14 cellular contexts compared by ENCODE assay signal in the genomic region with DNA sequence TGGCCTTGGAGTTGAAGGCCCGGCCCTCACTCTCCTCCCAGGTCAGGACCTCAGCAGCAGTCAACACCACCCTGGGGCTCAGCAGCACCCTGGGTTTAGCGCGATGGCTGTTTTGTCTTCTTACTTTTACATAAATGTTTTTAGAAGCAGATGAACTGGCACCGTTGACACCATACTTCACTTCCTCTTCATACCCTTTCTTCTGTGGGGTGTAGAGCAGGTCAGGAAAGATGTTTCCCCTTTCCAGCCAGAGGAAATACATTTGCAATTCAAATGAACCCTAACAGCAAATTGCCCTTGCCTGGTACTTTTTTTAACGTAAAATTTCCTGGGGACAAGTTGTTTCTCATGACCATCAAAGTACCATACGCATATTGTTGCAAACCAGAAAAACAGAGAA. TPM values are rescaled to one million over a fixed set of nuclear protein-coding genes. Genes with fewer than 3 reads are reported as not detected.
DNase-seq lines count a peak whose midpoint lies in the region; ATAC-seq and TF ChIP-seq lines count a peak whose summit lies in the region.
"Had no signal": no experiment of that assay in that cellular context is flagged by ENCODE, and none has a peak within 500 bp of the region (broad histone marks: within the 10 kb centered on the region; RNA-seq: fewer than 3 reads in every experiment).

No MANE protein-coding gene starts in this region.

- no peak for TF ChIP-seq POLR2A in adrenal gland (IDR thresholded peaks at IDR 0.05)
- no peak for TF ChIP-seq POLR2A in vagina (IDR thresholded peaks at IDR 0.05)

- H3K27ac ChIP-seq in adrenal gland (peak overlapping the region; percentile 15 to 79 (median 37)), vagina (peak overlapping the region; percentile 26), PC-9 (no peak overlapping the region)

- peak overlapping the region; percentile 83 for H3K27ac Mint-ChIP-seq in stimulated activated naive CD8-positive, alpha-beta T cell treated with anti-CD3 and anti-CD28 coated beads, Interleukin-15, Interleukin-2, amounts not matched to agents 100 ng/mL and 50 ng/mL, for 24 hours

- no peaks in the 10 kb centered on the region for H3K79me2 ChIP-seq in PC-9 (ENCODE audit: low read depth)

- H3K9me3 Mint-ChIP-seq in stimulated activated naive CD8-positive, alpha-beta T cell treated with anti-CD3 and anti-CD28 coated beads, Interleukin-15, Interleukin-2, amounts not matched to agents 100 ng/mL and 50 ng/mL, for 24 hours, result no peaks in the 10 kb centered on the region

- H3K4me1 ChIP-seq in adrenal gland (replicated peaks in 1 of 2) (peaks cover 17 to 23% of the 10 kb centered on the region in 2 donors), vagina (peaks cover 35% of the 10 kb centered on the region), PC-9 (replicated peaks; ENCODE audit: insufficient read depth) (peaks cover 43% of the 10 kb centered on the region)

- H4K20me1 ChIP-seq in PC-9 (ENCODE audit: insufficient read depth), result no peaks in the 10 kb centered on the region

- BruUV-seq in PC-9 (replicated peaks; lab: Mats Ljungman, UMichigan), result no TSS peak

- H3K27me3 Mint-ChIP-seq in stimulated activated naive CD8-positive, alpha-beta T cell treated with anti-CD3 and anti-CD28 coated beads, Interleukin-15, Interleukin-2, amounts not matched to agents 100 ng/mL and 50 ng/mL, for 24 hours, result peaks cover 6% of the 10 kb centered on the region

- H2AFZ ChIP-seq in PC-9, result no peak overlapping the region

- ATAC-seq in stimulated activated naive CD8-positive, alpha-beta T cell treated with anti-CD3 and anti-CD28 coated beads, Interleukin-15, Interleukin-2, amounts not matched to agents 100 U/mL and 50 U/mL, for 24 hours, result no peak
- ATAC-seq: SK-N-SH treated with all-trans-retinoic acid at 6 μM for 48 hours had no signal

- H3K4me1 Mint-ChIP-seq in stimulated activated naive CD8-positive, alpha-beta T cell treated with anti-CD3 and anti-CD28 coated beads, Interleukin-15, Interleukin-2, amounts not matched to agents 100 ng/mL and 50 ng/mL, for 24 hours (ENCODE audit: low read depth), result peaks cover 90% of the 10 kb centered on the region

- H3K4me3 ChIP-seq in adrenal gland (no peak overlapping the region), vagina (no peak overlapping the region), PC-9 (no peak overlapping the region)
- H3K4me3 ChIP-seq: coronary artery had no signal

- no peaks in the 10 kb centered on the region for H3K27me3 ChIP-seq in adrenal gland
- H3K27me3 ChIP-seq in vagina, result no peaks in the 10 kb centered on the region
- H3K27me3 ChIP-seq in PC-9 (ENCODE audit: insufficient read depth, low read depth), result no peaks in the 10 kb centered on the region

- H3K4me2 ChIP-seq in PC-9, result no peak overlapping the region

- H3K9me3 ChIP-seq in adrenal gland (replicated peaks in 1 of 3) (no peaks in the 10 kb centered on the region), vagina (no peaks in the 10 kb centered on the region), PC-9 (ENCODE audit: insufficient read depth, low read depth) (no peaks in the 10 kb centered on the region)

- DNase-seq in stimulated activated naive CD8-positive, alpha-beta T cell treated with anti-CD3 and anti-CD28 coated beads, Interleukin-15, Interleukin-2, amounts not matched to agents 100 U/mL and 50 U/mL, for 24 hours, result no peak
- DNase-seq in NCI-H526 (lab: John Stamatoyannopoulos, UW), result peak; percentile 37 to 71
- peak in 1 of 7 donors; percentile 48 for DNase-seq in adrenal gland
- peak in 1 of 2 donors; percentile 8 for DNase-seq in vagina (ENCODE audit: extremely low spot score in 2 of 2)
- no peak for DNase-seq in NCI-H2171 (lab: John Stamatoyannopoulos, UW)
- DNase-seq in PC-9, result no peak
- DNase-seq in middle frontal gyrus (ENCODE audit: extremely low spot score, low spot score), result no peak
- DNase-seq: activated T-cell treated with anti-CD3 and anti-CD28 coated beads, Interleukin-2, amount 50 U/mL, for 48 hours; C1 segment of cervical spinal cord; GOT3; NCI-H1930 had no signal

- POLR2A ChIA-PET in PC-9 (lab: Charles Lee; ENCODE audit: unreplicated experiment), result no interaction called here

- WGBS in adrenal gland, 4 donors, result 74 to 78% (median 75%) methylated on average over 6 of the region's 6 CpGs

- intact Hi-C loops in adrenal gland (cut with DNase I) (no loop called here), vagina (cut with DNase I) (no loop called here), PC-9 (cut with micrococcal nuclease; ENCODE audit: unreplicated experiment) (loop anchor here (10.0 kb wide), 2 partner anchors 444 to 876 kb away; partner anchors contain the start of genes DYNLT1 and TMEM242)

- TF ChIP-seq CTCF in adrenal gland (IDR thresholded peaks at IDR 0.05), result no peak
- TF ChIP-seq CTCF in vagina (IDR thresholded peaks at IDR 0.05), result no peak
- no peak for TF ChIP-seq CTCF in PC-9 (conservative IDR thresholded peaks at IDR 0.05)

- CTCF ChIA-PET in PC-9 (lab: Charles Lee), result no interaction called here

- no peaks in the 10 kb centered on the region for H3K9me2 ChIP-seq in PC-9 (ENCODE audit: insufficient read depth)

- H3K36me3 ChIP-seq in adrenal gland (replicated peaks in 1 of 2) (no peaks in the 10 kb centered on the region), vagina (no peaks in the 10 kb centered on the region), PC-9 (ENCODE audit: low read depth) (no peaks in the 10 kb centered on the region)

- peaks cover 10% of the 10 kb centered on the region for H3K36me3 Mint-ChIP-seq in stimulated activated naive CD8-positive, alpha-beta T cell treated with anti-CD3 and anti-CD28 coated beads, Interleukin-15, Interleukin-2, amounts not matched to agents 100 ng/mL and 50 ng/mL, for 24 hours (ENCODE audit: low read depth)

- peaks cover 29% of the 10 kb centered on the region for H3F3A ChIP-seq in PC-9 (ENCODE audit: insufficient read depth, low read depth)

- H3K4me3 Mint-ChIP-seq in stimulated activated naive CD8-positive, alpha-beta T cell treated with anti-CD3 and anti-CD28 coated beads, Interleukin-15, Interleukin-2, amounts not matched to agents 100 ng/mL and 50 ng/mL, for 24 hours, result peak overlapping the region; percentile 24

RNA-seq across cellular contexts. Expression of gene SNX9, which starts 54.7 kb away (rescaled TPM):
- total RNA-seq in adrenal gland, result 10 to 100 TPM; 42.2 to 59.6 (median 52.3) TPM
- polyA plus RNA-seq in adrenal gland, result 10 to 100 TPM; 27.7 to 49.9 (median 38.1) TPM
- 61.4 TPM for total RNA-seq in vagina
- total RNA-seq in PC-9 (2021), result 22.5 and 25.0 TPM in 2 replicates

Comparison
In these comparisons a context has a peak if more than half of its experiments do, and no peak if none do; other contexts are left out.
1. DNase-seq: peak in NCI-H526 (2 of 2); none in stimulated activated naive CD8-positive, alpha-beta T cell treated with anti-CD3 and anti-CD28 coated beads, Interleukin-15, Interleukin-2, amounts not matched to agents 100 U/mL and 50 U/mL, for 24 hours (single experiment), NCI-H2171 (single experiment), PC-9 (0 of 2) and middle frontal gyrus (single experiment).